ENCODE assay signal across 12 cellular contexts in genomic region chr19:1113986-1114483, GRCh38. TPM values are rescaled to one million over a fixed set of nuclear protein-coding genes. Genes with fewer than 3 reads are reported as not detected.
DNase-seq lines count a peak whose midpoint lies in the region; ATAC-seq and TF ChIP-seq lines count a peak whose summit lies in the region.
"Had no signal": no experiment of that assay in that cellular context is flagged by ENCODE, and none has a peak within 500 bp of the region (broad histone marks: within the 10 kb centered on the region; RNA-seq: fewer than 3 reads in every experiment).

No MANE protein-coding gene starts in this region.

- H3K4me1 ChIP-seq in Panc1 (ENCODE audit: control insufficient read depth, insufficient read depth, low read length) (peaks cover 29% of the 10 kb centered on the region), prostate gland (replicated peaks) (peaks cover 13% of the 10 kb centered on the region)

- BruUV-seq in Panc1 (replicated peaks; lab: Mats Ljungman, UMichigan) = no TSS peak

- H3K36me3 Mint-ChIP-seq in glutamatergic neuron (ENCODE audit: unreplicated experiment) = no peaks in the 10 kb centered on the region

- WGBS in prostate gland = 91% methylated on average over 23 of the region's 25 CpGs

- POLR2A ChIA-PET in Panc1 (lab: Charles Lee) = no interaction called here

- intact Hi-C loops in Panc1 (cut with micrococcal nuclease; ENCODE audit: unreplicated experiment) (no loop called here), prostate gland (cut with DNase I) (loop anchor here (5.0 kb wide), 1 partner anchor 78 kb away; no protein-coding TSS in a partner anchor)

- CTCF ChIA-PET in Panc1 (lab: Charles Lee) = interaction anchor here (0.6 kb wide), 2 partner anchors 57 to 58 kb away, joined by 3 to 5 read pairs; no protein-coding TSS in a partner anchor

- DNase-seq in Panc1 (ENCODE audit: low read depth, low spot score) (no peak), glutamatergic neuron (no peak), prostate gland (ENCODE audit: low spot score) (no peak), NCI-H128 (lab: John Stamatoyannopoulos, UW; ENCODE audit: unreplicated experiment) (no peak), NCI-H1105 (lab: John Stamatoyannopoulos, UW) (no peak), DMS53 (lab: John Stamatoyannopoulos, UW) (no peak), NCI-H1436 treated with DMSO at 0.1 percent for 48 hours (lab: John Stamatoyannopoulos, UW) (no peak)

- peak overlapping the region; percentile 38 for H3K27ac Mint-ChIP-seq in glutamatergic neuron (ENCODE audit: unreplicated experiment)
- H3K27ac Mint-ChIP-seq: activated CD4-positive, alpha-beta T cell treated with anti-CD3 and anti-CD28 coated beads, Interleukin-2, amount 10 ng/mL, durations not matched to agents 7 days and 5 days had no signal

- ATAC-seq in Panc1 = no peak

- H3K27me3 Mint-ChIP-seq in glutamatergic neuron (ENCODE audit: unreplicated experiment) = peaks cover 1% of the 10 kb centered on the region
- H3K27me3 Mint-ChIP-seq: activated CD4-positive, alpha-beta T cell treated with anti-CD3 and anti-CD28 coated beads, Interleukin-2, amount 10 ng/mL, durations not matched to agents 7 days and 5 days had no signal

- H3K27me3 ChIP-seq in Panc1 (ENCODE audit: control insufficient read depth, insufficient read depth, low read length) = no peaks in the 10 kb centered on the region
- no peaks in the 10 kb centered on the region for H3K27me3 ChIP-seq in prostate gland (replicated peaks; ENCODE audit: insufficient read depth)

- H3K4me1 Mint-ChIP-seq in glutamatergic neuron (ENCODE audit: low read depth, unreplicated experiment) = peaks cover 2% of the 10 kb centered on the region
- H3K4me1 Mint-ChIP-seq: mesothelial cell of epicardium had no signal

- TF ChIP-seq CTCF in 22Rv1 (IDR thresholded peaks at IDR 0.05) (no peak), Panc1 (IDR thresholded peaks at IDR 0.05) (no peak), glutamatergic neuron (IDR thresholded peaks at IDR 0.05; ENCODE audit: partially characterized antibody, unreplicated experiment) (no peak), prostate gland (IDR thresholded peaks at IDR 0.05) (no peak)

- H3K27ac ChIP-seq in 22Rv1 = peak overlapping the region; percentile 98
- H3K27ac ChIP-seq in Panc1 (ENCODE audit: low read length) = peak overlapping the region; percentile 78
- peak overlapping the region; percentile 87 for H3K27ac ChIP-seq in prostate gland
- H3K27ac ChIP-seq: HL-60 had no signal

- no peak overlapping the region for H3K4me3 ChIP-seq in Panc1 (ENCODE audit: low read depth in 2 of 2, low read length in 2 of 2)
- no peak overlapping the region for H3K4me3 ChIP-seq in prostate gland

- in situ Hi-C loops in Panc1 (cut with HindIII; ENCODE audit: low pct_unique_long_range_greater_than_20kb, low sequenced_read_pairs) = no loop called here

- no peak for TF ChIP-seq POLR2A in prostate gland (IDR thresholded peaks at IDR 0.05)

- H3K9me3 Mint-ChIP-seq in glutamatergic neuron (ENCODE audit: unreplicated experiment) = peaks cover 2% of the 10 kb centered on the region
- H3K9me3 Mint-ChIP-seq: activated CD4-positive, alpha-beta T cell treated with anti-CD3 and anti-CD28 coated beads, Interleukin-2, amount 10 ng/mL, durations not matched to agents 7 days and 5 days; activated naive CD4-positive, alpha-beta T cell treated with anti-CD3 and anti-CD28 coated beads for 36 hours; mesothelial cell of epicardium had no signal

- H3K9me3 ChIP-seq in Panc1 (ENCODE audit: control insufficient read depth, insufficient read depth, low read depth, low read length) (no peaks in the 10 kb centered on the region), prostate gland (no peaks in the 10 kb centered on the region)

- H3K36me3 ChIP-seq in Panc1 (ENCODE audit: control insufficient read depth, insufficient read depth, low read length) = no peaks in the 10 kb centered on the region
- H3K36me3 ChIP-seq in prostate gland = peaks cover 16 to 30% of the 10 kb centered on the region in 2 donors

- H3K4me3 Mint-ChIP-seq in glutamatergic neuron (ENCODE audit: unreplicated experiment) = no peak overlapping the region
- H3K4me3 Mint-ChIP-seq: activated CD4-positive, alpha-beta T cell treated with anti-CD3 and anti-CD28 coated beads, Interleukin-2, amount 10 ng/mL, durations not matched to agents 7 days and 5 days; activated naive CD4-positive, alpha-beta T cell treated with anti-CD3 and anti-CD28 coated beads for 36 hours had no signal

RNA-seq across cellular contexts. Expression of gene GPX4, which starts 10.2 kb away (rescaled TPM):
- total RNA-seq in Panc1 (2021; ENCODE audit: unreplicated experiment) (577 TPM), glutamatergic neuron (ENCODE audit: unreplicated experiment) (210 TPM), prostate gland (100 to 1,000 TPM; 577 to 627 TPM)
- polyA plus RNA-seq in Panc1 (2012; ENCODE audit: insufficient read length) = 1,363 TPM

RNA-seq across cellular contexts. Expression of gene POLR2E, which starts 18.9 kb away (rescaled TPM):
- 279 TPM for total RNA-seq in Panc1 (2021; ENCODE audit: unreplicated experiment)
- 538 TPM for polyA plus RNA-seq in Panc1 (2012; ENCODE audit: insufficient read length)
- 140 TPM for total RNA-seq in glutamatergic neuron (ENCODE audit: unreplicated experiment)
- 100 to 1,000 TPM; 152 to 169 TPM for total RNA-seq in prostate gland

RNA-seq across cellular contexts. Expression of gene ARHGAP45, which starts 47.1 kb away (rescaled TPM):
- total RNA-seq in Panc1 (2021; ENCODE audit: unreplicated experiment) (27.8 TPM), glutamatergic neuron (ENCODE audit: unreplicated experiment) (1.7 TPM), prostate gland (10 to 100 TPM in 1 of 2 donors, 1 to 10 TPM in 1; 8.9 to 26.2 TPM)
- 34.5 TPM for polyA plus RNA-seq in Panc1 (2012; ENCODE audit: insufficient read length)
